34 cellular contexts compared by ENCODE assay signal in the genomic region with DNA sequence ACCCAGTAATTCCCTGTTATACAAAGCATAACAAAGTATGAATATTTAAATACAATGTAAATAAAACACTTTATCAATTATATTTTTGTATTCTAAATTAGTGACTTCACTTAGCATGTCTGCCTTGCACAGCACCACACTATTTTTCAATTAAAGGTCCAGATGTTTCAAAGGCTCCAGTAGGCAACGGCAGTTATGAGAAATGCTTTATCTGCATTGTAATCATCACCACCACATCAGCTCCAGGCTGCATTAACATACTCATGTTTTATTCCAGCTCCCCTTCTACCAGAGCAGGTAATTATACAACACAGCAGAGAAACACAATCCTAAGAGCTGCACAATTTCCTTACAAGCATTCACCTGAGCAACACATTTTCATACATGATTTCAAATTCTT.
"Had no signal": no experiment of that assay in that cellular context is flagged by ENCODE, and none has a peak within 500 bp of the region (broad histone marks: within the 10 kb centered on the region; RNA-seq: fewer than 3 reads in every experiment).

No MANE protein-coding gene starts in this region.

- H3K36me3 ChIP-seq: adrenal gland, breast epithelium, Peyer's patch, SJSA1, WERI-Rb-1 had no signal

- H3K27me3 ChIP-seq: adrenal gland, body of pancreas, breast epithelium, Peyer's patch, SJSA1 had no signal

- H3K27ac ChIP-seq: adrenal gland, body of pancreas, breast epithelium, SJSA1, WERI-Rb-1 had no signal

- H3K9me3 ChIP-seq: adrenal gland, body of pancreas, breast epithelium, Peyer's patch, SJSA1 had no signal

- H3K4me3 ChIP-seq: adrenal gland, body of pancreas, breast epithelium, SJSA1 had no signal

- H3K4me1 ChIP-seq: breast epithelium, SJSA1 had no signal

- DNase-seq: activated CD4-positive, alpha-beta memory T cell treated with anti-CD3 and anti-CD28 coated beads, Interleukin-2, amount 10 ng/mL, durations not matched to agents 7 days and 5 days; activated CD4-positive, alpha-beta T cell treated with anti-CD3 and anti-CD28 coated beads for 1 hour; activated CD4-positive, alpha-beta T cell treated with anti-CD3 and anti-CD28 coated beads for 48 hours; activated CD4-positive, CD25-positive, alpha-beta regulatory T cell; activated CD8-positive, alpha-beta memory T cell treated with anti-CD3 and anti-CD28 coated beads for 24 hours; activated CD8-positive, alpha-beta memory T cell treated with anti-CD3 and anti-CD28 coated beads, Interleukin-2, amount 10 ng/mL, durations not matched to agents 7 days and 5 days; activated CD8-positive, alpha-beta memory T cell treated with anti-CD3 and anti-CD28 coated beads, Interleukin-2, amount 50 U/mL, for 48 hours; activated gamma-delta T cell; activated naive CD4-positive, alpha-beta T cell treated with Interleukin-2 at 50 U/mL for 16 hours; activated naive CD8-positive, alpha-beta T cell treated with anti-CD3 and anti-CD28 coated beads, Interleukin-2, amount 10 ng/mL, durations not matched to agents 7 days and 5 days; activated T-cell treated with anti-CD3 and anti-CD28 coated beads, Interleukin-2, amount 50 U/mL, for 1 hour; activated T-cell treated with anti-CD3 and anti-CD28 coated beads, Interleukin-2, amount 50 U/mL, for 72 hours; adrenal gland; body of pancreas; Karpas-422; KBM-7; MM.1S; MV-4-11; NCI-H1092; NCI-H1417; NCI-H187 treated with DMSO at 0.1 percent for 48 hours; NCI-H2081; NCI-H510A; NCI-H82; NK-92 treated with Interleukin-12 subunit alpha and Interleukin-12 subunit beta, amount 100 ng/mL, for 24 hours; PC-3; Peyer's patch; RPMI8226; SHP77 treated with DMSO at 0.1 percent for 48 hours; T1000; WERI-Rb-1 had no signal

- ATAC-seq: activated CD8-positive, alpha-beta memory T cell treated with anti-CD3 and anti-CD28 coated beads, Interleukin-2, amount 10 ng/mL, durations not matched to agents 7 days and 5 days; activated T-cell treated with anti-CD3 and anti-CD28 coated beads, Interleukin-2, amount 50 U/mL, for 72 hours; activated T-helper 17 cell treated with anti-CD3 and anti-CD28 coated beads, Interleukin-2, amount 50 U/mL, for 72 hours; body of pancreas; PC-3 had no signal
